23 cellular contexts compared by ENCODE assay signal in the genomic region with DNA sequence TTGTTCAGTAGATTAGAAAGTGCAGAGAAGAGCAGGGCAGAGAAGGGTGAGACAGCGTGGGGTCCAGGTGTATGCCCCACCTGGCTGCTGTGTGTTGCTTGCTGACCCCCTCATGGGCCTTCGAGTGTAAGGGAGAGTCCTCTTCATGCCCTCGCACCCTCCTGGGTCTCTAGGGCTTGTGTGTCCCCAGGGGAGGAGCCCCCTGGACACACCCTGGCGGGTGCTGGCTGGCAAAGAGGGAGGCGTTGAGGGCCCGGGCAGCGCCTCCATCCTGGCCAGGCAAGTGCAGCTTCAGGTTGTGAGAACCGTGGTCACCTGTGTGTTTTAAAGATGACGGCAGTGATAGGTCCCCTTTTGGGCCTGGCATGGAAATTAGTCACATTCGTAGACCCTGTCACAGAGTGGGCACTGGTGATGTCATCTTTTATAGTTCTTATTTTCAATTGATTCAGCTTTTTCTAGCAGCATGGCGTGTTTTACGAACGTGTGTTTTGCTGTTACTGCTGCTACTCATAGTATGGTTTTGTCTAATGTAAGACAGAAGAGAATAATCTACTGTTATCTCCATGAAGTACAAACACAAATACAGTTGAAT. TPM values are rescaled to one million over a fixed set of nuclear protein-coding genes. Genes with fewer than 3 reads are reported as not detected.
DNase-seq lines count a peak whose midpoint lies in the region; ATAC-seq and TF ChIP-seq lines count a peak whose summit lies in the region.
"Had no signal": no experiment of that assay in that cellular context is flagged by ENCODE, and none has a peak within 500 bp of the region (broad histone marks: within the 10 kb centered on the region; RNA-seq: fewer than 3 reads in every experiment).

No MANE protein-coding gene starts in this region.

- H3K79me1 ChIP-seq in H9 (ENCODE audit: insufficient read depth, low read depth, low read length, poor library complexity, severe bottlenecking) = no peaks in the 10 kb centered on the region

- H3K56ac ChIP-seq in H9 (ENCODE audit: insufficient read length, low read depth, low read length) = no peak overlapping the region

- no peak overlapping the region for H2AFZ ChIP-seq in H9 (ENCODE audit: low read length)
- H2AFZ ChIP-seq in osteoblast (ENCODE audit: low read length) = no peak overlapping the region

- H4K5ac ChIP-seq in H9 (ENCODE audit: insufficient read length, low read depth, low read length) = no peak overlapping the region

- no peak overlapping the region for H2BK5ac ChIP-seq in H9 (ENCODE audit: insufficient read length, low read length)

- TF ChIP-seq CTCF in H9 (conservative IDR thresholded peaks at IDR 0.05) = no peak
- no peak for TF ChIP-seq CTCF in osteoblast (IDR thresholded peaks at IDR 0.05; ENCODE audit: extremely low read depth, low read depth, low read length)

- no peak for DNase-seq in H9
- peak; percentile 5 for DNase-seq in left kidney (ENCODE audit: low read depth, low spot score)
- DNase-seq in osteoblast (ENCODE audit: insufficient read length, low spot score, missing footprints) = peak; percentile 72
- no peak for DNase-seq in EL
- DNase-seq: BE2C; CD4-positive, alpha-beta memory T cell; DND-41; MM.1S; NCI-H1048; NCI-H1417 treated with DMSO at 0.1 percent for 48 hours; NCI-H187; NCI-H2107; NCI-H446 treated with DMSO at 0.1 percent for 48 hours; NCI-H526 treated with DMSO at 0.1 percent for 48 hours; OCI-M1; SJCRH30 had no signal

- peaks cover 16 to 21% of the 10 kb centered on the region in 2 experiments for H3K4me1 Mint-ChIP-seq in H9
- H3K4me1 Mint-ChIP-seq in activated T-helper 17 cell treated with anti-CD3 and anti-CD28 coated beads, Interleukin-2, amount 50 U/mL, for 72 hours = peaks cover 18% of the 10 kb centered on the region

- H2BK15ac ChIP-seq in H9 (ENCODE audit: low read depth, low read length) = no peak overlapping the region

- H3K9me3 ChIP-seq in H9 (ENCODE audit: control insufficient read depth, low read depth, low read length) (no peaks in the 10 kb centered on the region), osteoblast (ENCODE audit: low read depth, low read length) (no peaks in the 10 kb centered on the region)
- H3K9me3 ChIP-seq: BE2C, SJCRH30 had no signal

- H3K4me3 ChIP-seq in osteoblast (ENCODE audit: insufficient read depth, low read length) = no peak overlapping the region
- H3K4me3 ChIP-seq: SJCRH30 had no signal

- H2BK20ac ChIP-seq in H9 (ENCODE audit: low read depth, low read length, poor library complexity, severe bottlenecking) = no peak overlapping the region

- H4K91ac ChIP-seq in H9 (ENCODE audit: insufficient read length, low read depth, low read length) = no peak overlapping the region

- H3K23ac ChIP-seq in H9 (ENCODE audit: insufficient read length, low read depth, low read length) = no peak overlapping the region

- no peak overlapping the region for H3K14ac ChIP-seq in H9 (ENCODE audit: insufficient read depth, low read length)

- H3K27me3 ChIP-seq in H9 (ENCODE audit: insufficient read depth, low read length) (no peaks in the 10 kb centered on the region), osteoblast (ENCODE audit: insufficient read depth, low read length) (no peaks in the 10 kb centered on the region)
- H3K27me3 ChIP-seq: BE2C, SJCRH30 had no signal

- H3T11ph ChIP-seq in H9 (ENCODE audit: low read length) = no peak overlapping the region

- H3K9ac ChIP-seq in H9 (ENCODE audit: extremely low read depth, insufficient read length, low read length) = no peak overlapping the region

- H3K4me1 ChIP-seq in H9 (ENCODE audit: insufficient read depth, low read length) = no peaks in the 10 kb centered on the region
- no peaks in the 10 kb centered on the region for H3K4me1 ChIP-seq in osteoblast (ENCODE audit: insufficient read depth, low read length)
- H3K4me1 ChIP-seq: BE2C, SJCRH30 had no signal

- no peak overlapping the region for H4K8ac ChIP-seq in H9 (replicated peaks; ENCODE audit: insufficient read length, low read depth, low read length)

- H3K4me2 ChIP-seq in H9 (ENCODE audit: insufficient read depth, insufficient read length, low read length) = no peak overlapping the region
- no peak overlapping the region for H3K4me2 ChIP-seq in osteoblast (ENCODE audit: insufficient read depth, low read length)

- no peak overlapping the region for H2BK120ac ChIP-seq in H9 (ENCODE audit: low read depth, low read length, poor library complexity, severe bottlenecking)

- no peak overlapping the region for H3K27ac ChIP-seq in H9 (ENCODE audit: insufficient read length, low read depth, low read length)
- no peak overlapping the region for H3K27ac ChIP-seq in osteoblast (ENCODE audit: low read depth, low read length)
- H3K27ac ChIP-seq: SJCRH30 had no signal

- no peaks in the 10 kb centered on the region for H3K23me2 ChIP-seq in H9 (ENCODE audit: insufficient read length, low read depth, low read length, poor library complexity, severe bottlenecking)

- WGBS in H9 (ENCODE audit: extremely low coverage, insufficient read length, low lambda C conversion rate) = no CpG with 5 or more reads among the region's 13 CpGs

- no peak overlapping the region for H3K4ac ChIP-seq in H9 (ENCODE audit: low read depth, low read length)

- H3K27ac Mint-ChIP-seq in H9 = peak overlapping the region in 2 of 3 experiments; percentile 37 to 85; a peak in 2 of 7 replicates
- H3K27ac Mint-ChIP-seq in activated T-helper 17 cell treated with anti-CD3 and anti-CD28 coated beads, Interleukin-2, amount 50 U/mL, for 72 hours = peak overlapping the region; percentile 9

- peaks cover 14% of the 10 kb centered on the region; the same call in 1 of the 2 replicates for H3K79me2 ChIP-seq in H9 (ENCODE audit: insufficient read depth, low read length)
- peaks cover 99% of the 10 kb centered on the region for H3K79me2 ChIP-seq in osteoblast (ENCODE audit: insufficient read depth, low read length)

- peak; percentile 40 for ATAC-seq in activated T-helper 17 cell treated with anti-CD3 and anti-CD28 coated beads, Interleukin-2, amount 50 U/mL, for 72 hours (replicated peaks)
- ATAC-seq in GM19463 (IDR thresholded peaks at IDR 0.05; ENCODE audit: unreplicated experiment) = no peak
- no peak for ATAC-seq in HG03520 (IDR thresholded peaks at IDR 0.05; ENCODE audit: unreplicated experiment)

- peaks cover 28% of the 10 kb centered on the region for H3K36me3 ChIP-seq in osteoblast (ENCODE audit: insufficient read depth, low read length)

- H3K18ac ChIP-seq in H9 (ENCODE audit: insufficient read length, low read depth, low read length) = no peak overlapping the region

- no peaks in the 10 kb centered on the region for H3K27me3 Mint-ChIP-seq in H9 (ENCODE audit: low read depth)
- no peaks in the 10 kb centered on the region for H3K27me3 Mint-ChIP-seq in activated T-helper 17 cell treated with anti-CD3 and anti-CD28 coated beads, Interleukin-2, amount 50 U/mL, for 72 hours
- H3K27me3 Mint-ChIP-seq: CD4-positive, alpha-beta memory T cell had no signal

- H3K36me3 Mint-ChIP-seq in H9 (ENCODE audit: insufficient read depth in 1 of 3, low read depth in 3 of 3) = peaks cover 37 to 50% (median 49%) of the 10 kb centered on the region in 3 experiments
- H3K36me3 Mint-ChIP-seq in activated T-helper 17 cell treated with anti-CD3 and anti-CD28 coated beads, Interleukin-2, amount 50 U/mL, for 72 hours (ENCODE audit: low read depth) = peaks cover 38% of the 10 kb centered on the region

- H4K20me1 ChIP-seq in H9 (ENCODE audit: control insufficient read depth, insufficient read depth, insufficient read length) (no peaks in the 10 kb centered on the region), osteoblast (ENCODE audit: insufficient read depth, low read length) (peaks cover 61% of the 10 kb centered on the region)

- peaks cover 3 to 6% of the 10 kb centered on the region in 2 experiments; a peak in 4 of 5 replicates for H3K9me3 Mint-ChIP-seq in H9
- H3K9me3 Mint-ChIP-seq in activated T-helper 17 cell treated with anti-CD3 and anti-CD28 coated beads, Interleukin-2, amount 50 U/mL, for 72 hours = no peaks in the 10 kb centered on the region

- no peak overlapping the region for H2BK12ac ChIP-seq in H9 (ENCODE audit: insufficient read length, low read depth, low read length)

- H2AK5ac ChIP-seq in H9 (ENCODE audit: insufficient read length, low read length) = no peak overlapping the region

- no peak overlapping the region for H3K4me3 Mint-ChIP-seq in H9
- H3K4me3 Mint-ChIP-seq in activated T-helper 17 cell treated with anti-CD3 and anti-CD28 coated beads, Interleukin-2, amount 50 U/mL, for 72 hours = no peak overlapping the region
- H3K4me3 Mint-ChIP-seq: CD4-positive, alpha-beta memory T cell had no signal

RNA-seq across cellular contexts. Expression of gene TFDP1, which starts 18.7 kb away (rescaled TPM):
- 109 and 111 TPM in 2 replicates for total RNA-seq in H9 (2021)
- 100 to 1,000 TPM in 1 of 2 donors, 10 to 100 TPM in 1; 98.1 to 188 TPM for total RNA-seq in activated T-helper 17 cell treated with anti-CD3 and anti-CD28 coated beads, Interleukin-2, amount 50 U/mL, for 72 hours
- 48.6 and 56.8 TPM in 2 replicates for total RNA-seq in osteoblast

RNA-seq across cellular contexts. Expression of gene ATP4B, which starts 54.8 kb away (rescaled TPM):
- total RNA-seq in H9 (2021) (not detected in 2 replicates), osteoblast (not detected in 2 replicates)
- total RNA-seq in activated T-helper 17 cell treated with anti-CD3 and anti-CD28 coated beads, Interleukin-2, amount 50 U/mL, for 72 hours = not detected
- total RNA-seq: A673; CD4-positive, alpha-beta memory T cell; G401; H1; LHCN-M2; SJCRH30 had no signal

Comparison
In these comparisons a context has a peak if more than half of its experiments do, and no peak if none do; other contexts are left out.
1. DNase-seq: peak in left kidney (single experiment) and osteoblast (single experiment); none in H9 (single experiment) and EL (single experiment).